1 cellular context compared by ENCODE assay signal in the genomic region with DNA sequence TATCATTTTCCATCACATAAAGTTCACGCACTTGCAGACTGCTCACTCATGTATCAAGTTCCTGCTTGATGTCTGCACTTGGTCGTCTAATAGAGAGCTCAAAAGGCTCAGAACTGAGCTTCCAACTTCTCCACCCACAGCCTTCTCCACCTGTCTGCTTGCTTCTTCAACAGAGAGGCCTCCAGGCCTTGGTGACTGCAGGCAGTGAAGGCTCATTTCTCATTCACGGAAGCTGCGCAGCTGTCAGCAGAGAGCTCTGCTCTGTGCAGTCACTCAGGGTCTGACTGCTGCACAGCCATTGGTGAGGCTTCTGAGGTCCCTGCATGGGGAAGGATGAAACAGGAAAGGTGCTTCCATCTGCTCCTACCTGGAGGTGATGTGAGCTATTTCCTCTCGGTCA.
TF ChIP-seq lines count a peak whose summit lies in the region.

No MANE protein-coding gene starts in this region.

TF ChIP-seq in GM12878, 131 proteins besides CTCF, POLR2A, EP300 and RAD21 (continued from another document):
- TF ChIP-seq, protein P1, sequence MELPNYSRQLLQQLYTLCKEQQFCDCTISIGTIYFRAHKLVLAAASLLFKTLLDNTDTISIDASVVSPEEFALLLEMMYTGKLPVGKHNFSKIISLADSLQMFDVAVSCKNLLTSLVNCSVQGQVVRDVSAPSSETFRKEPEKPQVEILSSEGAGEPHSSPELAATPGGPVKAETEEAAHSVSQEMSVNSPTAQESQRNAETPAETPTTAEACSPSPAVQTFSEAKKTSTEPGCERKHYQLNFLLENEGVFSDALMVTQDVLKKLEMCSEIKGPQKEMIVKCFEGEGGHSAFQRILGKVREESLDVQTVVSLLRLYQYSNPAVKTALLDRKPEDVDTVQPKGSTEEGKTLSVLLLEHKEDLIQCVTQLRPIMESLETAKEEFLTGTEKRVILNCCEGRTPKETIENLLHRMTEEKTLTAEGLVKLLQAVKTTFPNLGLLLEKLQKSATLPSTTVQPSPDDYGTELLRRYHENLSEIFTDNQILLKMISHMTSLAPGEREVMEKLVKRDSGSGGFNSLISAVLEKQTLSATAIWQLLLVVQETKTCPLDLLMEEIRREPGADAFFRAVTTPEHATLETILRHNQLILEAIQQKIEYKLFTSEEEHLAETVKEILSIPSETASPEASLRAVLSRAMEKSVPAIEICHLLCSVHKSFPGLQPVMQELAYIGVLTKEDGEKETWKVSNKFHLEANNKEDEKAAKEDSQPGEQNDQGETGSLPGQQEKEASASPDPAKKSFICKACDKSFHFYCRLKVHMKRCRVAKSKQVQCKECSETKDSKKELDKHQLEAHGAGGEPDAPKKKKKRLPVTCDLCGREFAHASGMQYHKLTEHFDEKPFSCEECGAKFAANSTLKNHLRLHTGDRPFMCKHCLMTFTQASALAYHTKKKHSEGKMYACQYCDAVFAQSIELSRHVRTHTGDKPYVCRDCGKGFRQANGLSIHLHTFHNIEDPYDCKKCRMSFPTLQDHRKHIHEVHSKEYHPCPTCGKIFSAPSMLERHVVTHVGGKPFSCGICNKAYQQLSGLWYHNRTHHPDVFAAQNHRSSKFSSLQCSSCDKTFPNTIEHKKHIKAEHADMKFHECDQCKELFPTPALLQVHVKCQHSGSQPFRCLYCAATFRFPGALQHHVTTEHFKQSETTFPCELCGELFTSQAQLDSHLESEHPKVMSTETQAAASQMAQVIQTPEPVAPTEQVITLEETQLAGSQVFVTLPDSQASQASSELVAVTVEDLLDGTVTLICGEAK (IDR thresholded peaks at IDR 0.05; ENCODE audit: borderline replicate concordance): no peak
- no peak for TF ChIP-seq BACH1 (IDR thresholded peaks at IDR 0.05; ENCODE audit: borderline replicate concordance)
- no peak for TF ChIP-seq PKNOX1 (IDR thresholded peaks at IDR 0.05)
- TF ChIP-seq ATF3 (IDR thresholded peaks at IDR 0.05; ENCODE audit: borderline replicate concordance, extremely low read depth, low read depth, low read length): no peak
- no peak for TF ChIP-seq ATF7 (IDR thresholded peaks at IDR 0.05; ENCODE audit: low read depth)
- TF ChIP-seq POLR2AphosphoS5 (IDR thresholded peaks at IDR 0.05; ENCODE audit: low read length): no peak
- TF ChIP-seq GATAD2B (conservative IDR thresholded peaks at IDR 0.05; ENCODE audit: low read depth): no peak
- TF ChIP-seq TBL1XR1 (IDR thresholded peaks at IDR 0.05; ENCODE audit: low read depth, low read length): no peak
- no peak for TF ChIP-seq KLF5 (IDR thresholded peaks at IDR 0.05; ENCODE audit: partially characterized antibody)
- no peak for TF ChIP-seq ASH2L (IDR thresholded peaks at IDR 0.05; ENCODE audit: borderline replicate concordance, low read depth)
- no peak for TF ChIP-seq STAT1 (conservative IDR thresholded peaks at IDR 0.05)
- TF ChIP-seq MEF2A (IDR thresholded peaks at IDR 0.05; ENCODE audit: insufficient read depth, low read depth, low read length): no peak
- TF ChIP-seq ZNF217 (IDR thresholded peaks at IDR 0.05): no peak
- TF ChIP-seq, protein P2, sequence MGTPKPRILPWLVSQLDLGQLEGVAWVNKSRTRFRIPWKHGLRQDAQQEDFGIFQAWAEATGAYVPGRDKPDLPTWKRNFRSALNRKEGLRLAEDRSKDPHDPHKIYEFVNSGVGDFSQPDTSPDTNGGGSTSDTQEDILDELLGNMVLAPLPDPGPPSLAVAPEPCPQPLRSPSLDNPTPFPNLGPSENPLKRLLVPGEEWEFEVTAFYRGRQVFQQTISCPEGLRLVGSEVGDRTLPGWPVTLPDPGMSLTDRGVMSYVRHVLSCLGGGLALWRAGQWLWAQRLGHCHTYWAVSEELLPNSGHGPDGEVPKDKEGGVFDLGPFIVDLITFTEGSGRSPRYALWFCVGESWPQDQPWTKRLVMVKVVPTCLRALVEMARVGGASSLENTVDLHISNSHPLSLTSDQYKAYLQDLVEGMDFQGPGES (IDR thresholded peaks at IDR 0.05): no peak
- TF ChIP-seq HSF1 (IDR thresholded peaks at IDR 0.05; ENCODE audit: low read depth, low read length): no peak
